In the genomic region with DNA sequence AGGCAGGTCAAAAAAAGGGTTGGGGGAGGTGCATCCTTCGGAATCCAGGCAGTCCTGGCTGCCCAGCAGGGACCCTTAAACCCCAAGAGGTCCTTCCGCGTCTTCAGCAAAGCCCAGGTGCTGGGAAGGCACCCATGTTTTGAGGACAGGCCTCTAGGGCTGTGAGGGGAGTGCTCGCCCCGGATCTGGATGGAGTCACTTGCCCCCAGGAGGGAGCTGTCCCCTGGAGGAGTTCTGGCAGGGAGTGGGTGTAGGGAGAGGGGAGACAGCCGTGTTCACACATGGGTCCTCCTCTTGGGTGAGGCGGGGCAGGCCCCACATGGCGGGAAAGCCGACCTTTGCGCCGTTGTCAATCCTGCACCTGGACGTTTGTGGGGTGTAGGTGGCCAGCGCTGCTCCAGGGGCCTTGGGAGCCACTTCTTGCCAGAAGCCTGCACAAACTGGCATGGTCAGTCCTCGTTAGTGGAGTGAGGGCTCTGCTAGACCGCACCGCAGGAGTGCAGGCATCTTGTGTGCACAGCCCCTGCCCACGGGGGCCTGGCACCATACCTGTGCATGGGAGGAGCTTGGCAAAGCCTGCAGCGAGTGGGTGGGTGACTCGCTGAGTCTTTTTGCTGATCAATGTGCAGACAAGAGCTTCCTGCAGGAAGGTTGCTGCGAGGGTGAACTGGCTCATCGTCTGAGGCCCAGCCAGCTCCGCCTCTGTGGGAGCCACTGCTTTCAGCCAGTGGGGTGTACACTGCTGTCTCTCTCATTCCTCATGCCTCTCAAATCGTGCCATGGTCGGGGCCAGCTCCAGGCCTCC, we compare ENCODE assay signal across 24 cellular contexts. TPM values are rescaled to one million over a fixed set of nuclear protein-coding genes. Genes with fewer than 3 reads are reported as not detected.
A peak's percentile ranks its signal among the peaks of the same experiment; 100 is the strongest.
DNase-seq lines count a peak whose midpoint lies in the region; ATAC-seq and TF ChIP-seq lines count a peak whose summit lies in the region.
"Had no signal": no experiment of that assay in that cellular context is flagged by ENCODE, and none has a peak within 500 bp of the region (broad histone marks: within the 10 kb centered on the region; RNA-seq: fewer than 3 reads in every experiment).

No MANE protein-coding gene starts in this region.

- POLR2A ChIA-PET in activated CD4-positive, alpha-beta T cell treated with anti-CD3 and anti-CD28 coated beads for 36 hours (lab: Charles Lee), result no interaction called here
- POLR2A ChIA-PET in PC-3 (lab: Charles Lee; ENCODE audit: unreplicated experiment), result no interaction called here

- no TSS peak for BruUV-seq in PC-3 (replicated peaks; lab: Mats Ljungman, UMichigan)

- CTCF ChIA-PET in activated CD4-positive, alpha-beta T cell treated with anti-CD3 and anti-CD28 coated beads for 36 hours (lab: Charles Lee), result no interaction called here
- CTCF ChIA-PET in PC-3 (lab: Charles Lee), result no interaction called here

- H3K27me3 Mint-ChIP-seq in activated CD4-positive, alpha-beta T cell treated with anti-CD3 and anti-CD28 coated beads for 36 hours, result no peaks in the 10 kb centered on the region
- H3K27me3 Mint-ChIP-seq in activated CD4-positive, alpha-beta T cell treated with anti-CD3 and anti-CD28 coated beads, Interleukin-2, amount 10 ng/mL, durations not matched to agents 24 days and 14 days, result no peaks in the 10 kb centered on the region
- H3K27me3 Mint-ChIP-seq: activated naive CD8-positive, alpha-beta T cell treated with anti-CD3 and anti-CD28 coated beads, Interleukin-2, amount 10 ng/mL, durations not matched to agents 7 days and 5 days; B cell; memory B cell; stimulated activated naive CD8-positive, alpha-beta T cell treated with anti-CD3 and anti-CD28 coated beads, Interleukin-15, Interleukin-2, amounts not matched to agents 100 ng/mL and 50 ng/mL, for 24 hours had no signal

- no peaks in the 10 kb centered on the region for H3K9me3 Mint-ChIP-seq in activated CD4-positive, alpha-beta T cell treated with anti-CD3 and anti-CD28 coated beads for 36 hours (ENCODE audit: low read depth)
- no peaks in the 10 kb centered on the region for H3K9me3 Mint-ChIP-seq in activated CD4-positive, alpha-beta T cell treated with anti-CD3 and anti-CD28 coated beads, Interleukin-2, amount 10 ng/mL, durations not matched to agents 24 days and 14 days
- H3K9me3 Mint-ChIP-seq: activated naive CD8-positive, alpha-beta T cell treated with anti-CD3 and anti-CD28 coated beads, Interleukin-2, amount 10 ng/mL, durations not matched to agents 7 days and 5 days; activated T-helper 2 cell treated with anti-CD3 and anti-CD28 coated beads, Interferon-gamma antibody, Interleukin-2, Interleukin-4, amounts not matched to agents 10 μg/mL and 5 μg/mL and 100 μg/mL, durations not matched to agents 14 hours and 24 hours and 36 hours; memory B cell; stimulated activated naive CD8-positive, alpha-beta T cell treated with anti-CD3 and anti-CD28 coated beads, Interleukin-15, Interleukin-2, amounts not matched to agents 100 ng/mL and 50 ng/mL, for 24 hours had no signal

- no peaks in the 10 kb centered on the region for H3K4me1 ChIP-seq in PC-3 (ENCODE audit: insufficient read depth, low read length)
- H3K4me1 ChIP-seq: tibial nerve had no signal

- H3K27me3 ChIP-seq in PC-3 (ENCODE audit: low read length), result no peaks in the 10 kb centered on the region
- H3K27me3 ChIP-seq: tibial nerve had no signal

- TF ChIP-seq CTCF in PC-3 (conservative IDR thresholded peaks at IDR 0.05; ENCODE audit: low read depth, low read length), result no peak

- H3K36me3 Mint-ChIP-seq in activated CD4-positive, alpha-beta T cell treated with anti-CD3 and anti-CD28 coated beads for 36 hours (ENCODE audit: low read depth), result peaks cover 8% of the 10 kb centered on the region
- H3K36me3 Mint-ChIP-seq in activated CD4-positive, alpha-beta T cell treated with anti-CD3 and anti-CD28 coated beads, Interleukin-2, amount 10 ng/mL, durations not matched to agents 24 days and 14 days (ENCODE audit: low read depth), result peaks cover 27% of the 10 kb centered on the region

- no peaks in the 10 kb centered on the region for H3K9me3 ChIP-seq in PC-3 (ENCODE audit: low read length)
- H3K9me3 ChIP-seq: tibial nerve had no signal

- H3K4me1 Mint-ChIP-seq in activated CD4-positive, alpha-beta T cell treated with anti-CD3 and anti-CD28 coated beads for 36 hours, result no peaks in the 10 kb centered on the region
- H3K4me1 Mint-ChIP-seq in activated CD4-positive, alpha-beta T cell treated with anti-CD3 and anti-CD28 coated beads, Interleukin-2, amount 10 ng/mL, durations not matched to agents 24 days and 14 days, result peaks cover 4% of the 10 kb centered on the region
- H3K4me1 Mint-ChIP-seq: B cell, GM23338 had no signal

- H3K4me3 ChIP-seq in PC-3 (ENCODE audit: low read length), result no peak overlapping the region
- H3K4me3 ChIP-seq: GM23338, tibial nerve had no signal

- no peak overlapping the region for H3K4me2 ChIP-seq in PC-3 (ENCODE audit: low read length)
- H3K4me2 ChIP-seq: GM23338 had no signal

- H4K20me1 ChIP-seq in PC-3 (ENCODE audit: low read length), result no peaks in the 10 kb centered on the region

- no peak overlapping the region for H3K9ac ChIP-seq in PC-3 (ENCODE audit: low read length)

- intact Hi-C loops in activated CD4-positive, alpha-beta T cell treated with anti-CD3 and anti-CD28 coated beads for 36 hours (cut with DNase I, micrococcal nuclease), result no loop called here
- intact Hi-C loops in activated CD4-positive, alpha-beta T cell treated with anti-CD3 and anti-CD28 coated beads, Interleukin-2, amount 10 ng/mL, durations not matched to agents 24 days and 14 days (cut with micrococcal nuclease), result no loop called here
- intact Hi-C loops in PC-3 (cut with micrococcal nuclease), result no loop called here

- peak; percentile 36 for ATAC-seq in activated CD4-positive, alpha-beta T cell treated with anti-CD3 and anti-CD28 coated beads for 36 hours
- no peak; the same call in 1 of the 2 replicates for ATAC-seq in PC-3
- ATAC-seq in GM21576 (IDR thresholded peaks at IDR 0.05; ENCODE audit: unreplicated experiment), result no peak
- ATAC-seq: GM23338 had no signal

- H2AFZ ChIP-seq in PC-3 (ENCODE audit: low read length), result no peak overlapping the region
- H2AFZ ChIP-seq: GM23338 had no signal

- no peak overlapping the region for H3K27ac ChIP-seq in PC-3 (ENCODE audit: low read length)
- H3K27ac ChIP-seq in cingulate gyrus (ENCODE audit: low read depth, low read length), result peak overlapping the region; percentile 19
- H3K27ac ChIP-seq: tibial nerve had no signal

- DNase-seq in activated CD4-positive, alpha-beta T cell treated with anti-CD3 and anti-CD28 coated beads for 36 hours, result peak; percentile 27
- DNase-seq in activated CD4-positive, alpha-beta T cell treated with anti-CD3 and anti-CD28 coated beads, Interleukin-2, amount 10 ng/mL, durations not matched to agents 24 days and 14 days, result no peak
- DNase-seq in PC-3 (peak; percentile 3), putamen (ENCODE audit: low spot score) (peak; percentile 58), NCI-H446 (lab: John Stamatoyannopoulos, UW) (no peak)
- no peak for DNase-seq in stimulated activated CD4-positive, alpha-beta T cell treated with anti-CD3 and anti-CD28 coated beads, Interleukin-2, amount 100 ng/mL, for 48 hours
- DNase-seq: activated naive CD8-positive, alpha-beta T cell treated with anti-CD3 and anti-CD28 coated beads, Interleukin-2, amount 10 ng/mL, durations not matched to agents 7 days and 5 days; COR-L47; left colon; NCI-H1105 treated with DMSO at 0.1 percent for 48 hours; RPMI8226; small intestine; stimulated activated CD4-positive, alpha-beta T cell treated with anti-CD3 and anti-CD28 coated beads, Interleukin-4, amount 100 ng/mL, for 1 hour had no signal

- H3K9me2 ChIP-seq in PC-3 (replicated peaks; ENCODE audit: low read length), result no peaks in the 10 kb centered on the region

- H3K36me3 ChIP-seq in PC-3 (ENCODE audit: low read depth, low read length), result no peaks in the 10 kb centered on the region

- no peak overlapping the region for H3K27ac Mint-ChIP-seq in activated CD4-positive, alpha-beta T cell treated with anti-CD3 and anti-CD28 coated beads for 36 hours
- no peak overlapping the region for H3K27ac Mint-ChIP-seq in activated CD4-positive, alpha-beta T cell treated with anti-CD3 and anti-CD28 coated beads, Interleukin-2, amount 10 ng/mL, durations not matched to agents 24 days and 14 days
- H3K27ac Mint-ChIP-seq: activated naive CD8-positive, alpha-beta T cell treated with anti-CD3 and anti-CD28 coated beads, Interleukin-2, amount 10 ng/mL, durations not matched to agents 7 days and 5 days; activated T-helper 2 cell treated with anti-CD3 and anti-CD28 coated beads, Interferon-gamma antibody, Interleukin-2, Interleukin-4, amounts not matched to agents 10 μg/mL and 5 μg/mL and 100 μg/mL, durations not matched to agents 14 hours and 24 hours and 36 hours; B cell; GM23338; memory B cell; stimulated activated naive CD8-positive, alpha-beta T cell treated with anti-CD3 and anti-CD28 coated beads, Interleukin-15, Interleukin-2, amounts not matched to agents 100 ng/mL and 50 ng/mL, for 24 hours had no signal

- H3F3A ChIP-seq in PC-3 (ENCODE audit: low read length, unreplicated experiment), result no peaks in the 10 kb centered on the region

- no peak overlapping the region for H3K4me3 Mint-ChIP-seq in activated CD4-positive, alpha-beta T cell treated with anti-CD3 and anti-CD28 coated beads for 36 hours
- no peak overlapping the region for H3K4me3 Mint-ChIP-seq in activated CD4-positive, alpha-beta T cell treated with anti-CD3 and anti-CD28 coated beads, Interleukin-2, amount 10 ng/mL, durations not matched to agents 24 days and 14 days
- H3K4me3 Mint-ChIP-seq: activated naive CD8-positive, alpha-beta T cell treated with anti-CD3 and anti-CD28 coated beads, Interleukin-2, amount 10 ng/mL, durations not matched to agents 7 days and 5 days; B cell; GM23338; memory B cell; stimulated activated naive CD8-positive, alpha-beta T cell treated with anti-CD3 and anti-CD28 coated beads, Interleukin-15, Interleukin-2, amounts not matched to agents 100 ng/mL and 50 ng/mL, for 24 hours had no signal

- H3K79me2 ChIP-seq in PC-3 (ENCODE audit: low read length), result no peaks in the 10 kb centered on the region

RNA-seq across cellular contexts. Expression of a gene that starts 16.0 kb away (rescaled TPM):
- total RNA-seq in activated CD4-positive, alpha-beta T cell treated with anti-CD3 and anti-CD28 coated beads for 36 hours, result 10 to 100 TPM; 42.8 to 57.7 TPM
- total RNA-seq in activated CD4-positive, alpha-beta T cell treated with anti-CD3 and anti-CD28 coated beads, Interleukin-2, amount 10 ng/mL, durations not matched to agents 24 days and 14 days, result 53.1 and 55.9 TPM in 2 replicates
- 32.3 and 33.7 TPM in 2 replicates for total RNA-seq in PC-3 (2014; rRNA removed)

RNA-seq across cellular contexts. Expression of a gene that starts 39.7 kb away (rescaled TPM):
- total RNA-seq in activated CD4-positive, alpha-beta T cell treated with anti-CD3 and anti-CD28 coated beads for 36 hours, result 10 to 100 TPM; 13.7 to 32.8 TPM
- total RNA-seq in activated CD4-positive, alpha-beta T cell treated with anti-CD3 and anti-CD28 coated beads, Interleukin-2, amount 10 ng/mL, durations not matched to agents 24 days and 14 days, result 94.3 and 103 TPM in 2 replicates
- 180 and 214 TPM in 2 replicates for total RNA-seq in PC-3 (2014; rRNA removed)

RNA-seq across cellular contexts. Expression of a gene that starts 49.2 kb away (rescaled TPM):
- under 1 TPM; 0.23 to 0.33 TPM for total RNA-seq in activated CD4-positive, alpha-beta T cell treated with anti-CD3 and anti-CD28 coated beads for 36 hours
- 0.40 and 0.51 TPM in 2 replicates for total RNA-seq in activated CD4-positive, alpha-beta T cell treated with anti-CD3 and anti-CD28 coated beads, Interleukin-2, amount 10 ng/mL, durations not matched to agents 24 days and 14 days
- total RNA-seq in PC-3 (2014; rRNA removed), result not detected in 2 replicates
- total RNA-seq: A172, NCI-H460, renal cortical epithelial cell had no signal

RNA-seq across cellular contexts. Expression of a gene that starts 51.9 kb away (rescaled TPM):
- 10 to 100 TPM; 43.4 to 54.0 TPM for total RNA-seq in activated CD4-positive, alpha-beta T cell treated with anti-CD3 and anti-CD28 coated beads for 36 hours
- total RNA-seq in activated CD4-positive, alpha-beta T cell treated with anti-CD3 and anti-CD28 coated beads, Interleukin-2, amount 10 ng/mL, durations not matched to agents 24 days and 14 days, result 54.2 and 56.1 TPM in 2 replicates
- total RNA-seq in PC-3 (2014; rRNA removed), result 79.4 and 122 TPM in 2 replicates

RNA-seq across cellular contexts. Expression of a gene that starts 53.8 kb away (rescaled TPM):
- 1 to 10 TPM; 1.0 to 1.5 TPM for total RNA-seq in activated CD4-positive, alpha-beta T cell treated with anti-CD3 and anti-CD28 coated beads for 36 hours
- total RNA-seq in activated CD4-positive, alpha-beta T cell treated with anti-CD3 and anti-CD28 coated beads, Interleukin-2, amount 10 ng/mL, durations not matched to agents 24 days and 14 days, result 0.61 and 1.3 TPM in 2 replicates
- total RNA-seq in PC-3 (2014; rRNA removed), result 0.23 and 3.2 TPM in 2 replicates

Comparison
In these comparisons a context has a peak if more than half of its experiments do, and no peak if none do; other contexts are left out.
1. DNase-seq: peak in activated CD4-positive, alpha-beta T cell treated with anti-CD3 and anti-CD28 coated beads for 36 hours (single experiment), PC-3 (single experiment) and putamen (single experiment); none in activated CD4-positive, alpha-beta T cell treated with anti-CD3 and anti-CD28 coated beads, Interleukin-2, amount 10 ng/mL, durations not matched to agents 24 days and 14 days (single experiment), NCI-H446 (0 of 2) and stimulated activated CD4-positive, alpha-beta T cell treated with anti-CD3 and anti-CD28 coated beads, Interleukin-2, amount 100 ng/mL, for 48 hours (0 of 2).